In the genomic region with DNA sequence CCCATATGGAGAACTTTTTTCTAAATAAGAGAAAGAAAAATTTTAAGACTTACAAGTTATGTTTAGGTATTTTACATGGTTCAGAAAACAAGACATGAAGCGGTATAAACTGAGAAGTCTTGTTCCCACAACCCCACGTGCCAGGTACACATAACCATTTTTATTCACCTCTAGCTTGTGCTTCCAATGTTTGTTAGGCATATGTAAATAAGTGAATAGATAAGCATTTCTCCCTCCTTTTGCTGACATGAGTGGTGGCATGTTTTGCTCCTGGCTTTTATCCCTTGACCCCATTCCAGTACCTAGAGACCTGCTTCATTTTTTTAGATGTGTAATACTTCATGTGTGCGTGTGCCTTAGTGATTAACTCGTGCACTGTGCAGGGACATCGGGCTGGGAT, we compare ENCODE assay signal across 12 cellular contexts.
"Had no signal": no experiment of that assay in that cellular context is flagged by ENCODE, and none has a peak within 500 bp of the region (broad histone marks: within the 10 kb centered on the region; RNA-seq: fewer than 3 reads in every experiment).

No MANE protein-coding gene starts in this region.

- DNase-seq: activated CD4-positive, alpha-beta T cell treated with anti-CD3 and anti-CD28 coated beads, Interleukin-2, amount 50 U/mL, for 1 hour; activated naive CD4-positive, alpha-beta T cell treated with anti-CD3 and anti-CD28 coated beads, Interleukin-2, amount 50 U/mL, for 16 hours; activated T-cell treated with anti-CD3 and anti-CD28 coated beads, Interleukin-2, amount 50 U/mL, for 1 hour; adrenal gland; esophagus squamous epithelium; foreskin fibroblast; lower lobe of right lung; naive B cell; occipital lobe; stimulated activated CD4-positive, alpha-beta T cell treated with anti-CD3 and anti-CD28 coated beads, Interleukin-2, amount 100 ng/mL, for 48 hours; stimulated activated naive CD4-positive, alpha-beta T cell treated with Interleukin-2 at 50 U/mL for 16 hours had no signal

- H3K9me3 Mint-ChIP-seq: naive B cell had no signal

- H3K27ac ChIP-seq: adrenal gland, esophagus squamous epithelium, lower lobe of right lung had no signal

- H3K27me3 Mint-ChIP-seq: naive B cell had no signal

- H3K9me3 ChIP-seq: adrenal gland, esophagus squamous epithelium, lower lobe of right lung, suprapubic skin had no signal

- H3K4me3 ChIP-seq: adrenal gland, esophagus squamous epithelium, lower lobe of right lung, suprapubic skin had no signal

- ATAC-seq: lower lobe of right lung had no signal

- H3K4me3 Mint-ChIP-seq: naive B cell had no signal

- H3K36me3 ChIP-seq: adrenal gland had no signal

- H3K4me1 ChIP-seq: esophagus squamous epithelium, lower lobe of right lung had no signal

- H3K27me3 ChIP-seq: adrenal gland, esophagus squamous epithelium, suprapubic skin had no signal
